Comparison of ENCODE assay signal across 1 cellular context in the genomic region with DNA sequence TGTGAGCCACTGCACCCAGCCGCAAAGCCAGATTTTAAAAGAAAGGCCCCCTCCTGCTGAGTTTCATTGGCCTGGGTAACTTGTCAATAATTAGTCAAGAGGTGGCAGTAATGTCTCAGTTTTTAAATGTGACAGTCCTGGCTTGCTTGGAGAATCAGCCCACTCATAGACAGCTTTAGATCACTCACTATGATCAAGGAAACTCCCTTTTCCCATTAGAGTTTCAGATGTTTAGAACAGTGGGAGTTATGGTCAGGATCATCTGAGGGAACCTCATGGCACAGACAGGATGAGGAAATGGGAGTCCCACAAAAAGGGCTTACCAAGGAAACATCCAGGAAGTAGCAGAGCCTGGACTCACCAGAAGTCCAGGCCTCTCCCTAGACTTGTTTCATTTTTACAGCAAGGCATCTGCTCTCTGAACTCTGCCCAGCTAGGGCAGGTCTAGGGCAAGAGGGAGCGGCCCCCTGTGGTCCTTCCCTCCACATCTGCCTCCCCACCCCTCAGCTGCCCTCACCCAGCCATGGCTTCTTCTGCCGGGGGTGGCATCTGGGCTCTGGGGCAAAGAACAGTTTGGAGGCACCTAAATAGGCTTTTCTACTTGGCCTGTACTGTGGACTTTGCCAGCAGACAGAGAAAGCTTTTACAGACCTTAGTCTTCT.
TF ChIP-seq lines count a peak whose summit lies in the region.

No MANE protein-coding gene starts in this region.

TF ChIP-seq in HepG2, 621 proteins besides CTCF, POLR2A, EP300 and RAD21 (continued from another document and continues in another):
- TF ChIP-seq ZNF431 (CRISPR knock-in tag; IDR thresholded peaks at IDR 0.05; ENCODE audit: borderline replicate concordance, low read depth) (no peak), SMC3 (IDR thresholded peaks at IDR 0.05; ENCODE audit: low read length) (peak; percentile 52), HNRNPL (IDR thresholded peaks at IDR 0.05; ENCODE audit: low read depth, low read length) (0 out of 2 replicates have a peak, but pooled peaks have one; percentile 54), NCOR1 (IDR thresholded peaks at IDR 0.05; ENCODE audit: borderline replicate concordance, low read length) (no peak), RBM22 (optimal IDR thresholded peaks at IDR 0.05; ENCODE audit: low read length) (no peak), ZBTB38 (CRISPR knock-in tag; IDR thresholded peaks at IDR 0.05) (no peak), ARID2 (CRISPR knock-in tag; IDR thresholded peaks at IDR 0.05; ENCODE audit: borderline replicate concordance) (no peak), ZFP90 (CRISPR knock-in tag; IDR thresholded peaks at IDR 0.05; ENCODE audit: borderline replicate concordance) (no peak), GTF3A (CRISPR knock-in tag; conservative IDR thresholded peaks at IDR 0.05) (no peak), HOXA5 (CRISPR knock-in tag; IDR thresholded peaks at IDR 0.05) (no peak), MYC (CRISPR knock-in tag; IDR thresholded peaks at IDR 0.05; ENCODE audit: borderline replicate concordance) (no peak), PCBP2 (optimal IDR thresholded peaks at IDR 0.05; ENCODE audit: low read depth, low read length, poor library complexity, severe bottlenecking) (no peak), MIER2 (CRISPR knock-in tag; IDR thresholded peaks at IDR 0.05) (no peak), ZZZ3 (CRISPR knock-in tag; IDR thresholded peaks at IDR 0.05; ENCODE audit: borderline replicate concordance) (no peak), RXRB (CRISPR knock-in tag; IDR thresholded peaks at IDR 0.05; ENCODE audit: borderline replicate concordance) (no peak), REPIN1 (CRISPR knock-in tag; IDR thresholded peaks at IDR 0.05; ENCODE audit: borderline replicate concordance, low read depth) (no peak; the same call in 1 of the 2 replicates), ZNF180 (CRISPR knock-in tag; IDR thresholded peaks at IDR 0.05; ENCODE audit: borderline replicate concordance, low read depth) (no peak), ZNF788 (CRISPR knock-in tag; IDR thresholded peaks at IDR 0.05; ENCODE audit: borderline replicate concordance) (peak; percentile 43; the same call in 1 of the 2 replicates), ZNF446 (CRISPR knock-in tag; IDR thresholded peaks at IDR 0.05) (no peak), HES4 (CRISPR knock-in tag; IDR thresholded peaks at IDR 0.05; ENCODE audit: borderline replicate concordance) (no peak), ZNF678 (CRISPR knock-in tag; IDR thresholded peaks at IDR 0.05) (no peak), THYN1 (CRISPR knock-in tag; IDR thresholded peaks at IDR 0.05; ENCODE audit: borderline replicate concordance, low read depth) (no peak), SMAD3 (CRISPR knock-in tag; IDR thresholded peaks at IDR 0.05) (peak; percentile 38; the same call in 1 of the 2 replicates), ZNF292 (CRISPR knock-in tag; IDR thresholded peaks at IDR 0.05; ENCODE audit: borderline replicate concordance, low read depth) (no peak; the same call in 1 of the 2 replicates), ZIK1 (CRISPR knock-in tag; IDR thresholded peaks at IDR 0.05; ENCODE audit: borderline replicate concordance, low read depth) (no peak), YEATS4 (CRISPR knock-in tag; IDR thresholded peaks at IDR 0.05; ENCODE audit: borderline replicate concordance) (no peak), PRMT3 (CRISPR knock-in tag; IDR thresholded peaks at IDR 0.05; ENCODE audit: borderline replicate concordance, low read depth) (no peak)
- TF ChIP-seq, protein P1, sequence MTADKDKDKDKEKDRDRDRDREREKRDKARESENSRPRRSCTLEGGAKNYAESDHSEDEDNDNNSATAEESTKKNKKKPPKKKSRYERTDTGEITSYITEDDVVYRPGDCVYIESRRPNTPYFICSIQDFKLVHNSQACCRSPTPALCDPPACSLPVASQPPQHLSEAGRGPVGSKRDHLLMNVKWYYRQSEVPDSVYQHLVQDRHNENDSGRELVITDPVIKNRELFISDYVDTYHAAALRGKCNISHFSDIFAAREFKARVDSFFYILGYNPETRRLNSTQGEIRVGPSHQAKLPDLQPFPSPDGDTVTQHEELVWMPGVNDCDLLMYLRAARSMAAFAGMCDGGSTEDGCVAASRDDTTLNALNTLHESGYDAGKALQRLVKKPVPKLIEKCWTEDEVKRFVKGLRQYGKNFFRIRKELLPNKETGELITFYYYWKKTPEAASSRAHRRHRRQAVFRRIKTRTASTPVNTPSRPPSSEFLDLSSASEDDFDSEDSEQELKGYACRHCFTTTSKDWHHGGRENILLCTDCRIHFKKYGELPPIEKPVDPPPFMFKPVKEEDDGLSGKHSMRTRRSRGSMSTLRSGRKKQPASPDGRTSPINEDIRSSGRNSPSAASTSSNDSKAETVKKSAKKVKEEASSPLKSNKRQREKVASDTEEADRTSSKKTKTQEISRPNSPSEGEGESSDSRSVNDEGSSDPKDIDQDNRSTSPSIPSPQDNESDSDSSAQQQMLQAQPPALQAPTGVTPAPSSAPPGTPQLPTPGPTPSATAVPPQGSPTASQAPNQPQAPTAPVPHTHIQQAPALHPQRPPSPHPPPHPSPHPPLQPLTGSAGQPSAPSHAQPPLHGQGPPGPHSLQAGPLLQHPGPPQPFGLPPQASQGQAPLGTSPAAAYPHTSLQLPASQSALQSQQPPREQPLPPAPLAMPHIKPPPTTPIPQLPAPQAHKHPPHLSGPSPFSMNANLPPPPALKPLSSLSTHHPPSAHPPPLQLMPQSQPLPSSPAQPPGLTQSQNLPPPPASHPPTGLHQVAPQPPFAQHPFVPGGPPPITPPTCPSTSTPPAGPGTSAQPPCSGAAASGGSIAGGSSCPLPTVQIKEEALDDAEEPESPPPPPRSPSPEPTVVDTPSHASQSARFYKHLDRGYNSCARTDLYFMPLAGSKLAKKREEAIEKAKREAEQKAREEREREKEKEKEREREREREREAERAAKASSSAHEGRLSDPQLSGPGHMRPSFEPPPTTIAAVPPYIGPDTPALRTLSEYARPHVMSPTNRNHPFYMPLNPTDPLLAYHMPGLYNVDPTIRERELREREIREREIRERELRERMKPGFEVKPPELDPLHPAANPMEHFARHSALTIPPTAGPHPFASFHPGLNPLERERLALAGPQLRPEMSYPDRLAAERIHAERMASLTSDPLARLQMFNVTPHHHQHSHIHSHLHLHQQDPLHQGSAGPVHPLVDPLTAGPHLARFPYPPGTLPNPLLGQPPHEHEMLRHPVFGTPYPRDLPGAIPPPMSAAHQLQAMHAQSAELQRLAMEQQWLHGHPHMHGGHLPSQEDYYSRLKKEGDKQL (CRISPR knock-in tag; IDR thresholded peaks at IDR 0.05; ENCODE audit: low read depth) = no peak
- TF ChIP-seq, protein P2, sequence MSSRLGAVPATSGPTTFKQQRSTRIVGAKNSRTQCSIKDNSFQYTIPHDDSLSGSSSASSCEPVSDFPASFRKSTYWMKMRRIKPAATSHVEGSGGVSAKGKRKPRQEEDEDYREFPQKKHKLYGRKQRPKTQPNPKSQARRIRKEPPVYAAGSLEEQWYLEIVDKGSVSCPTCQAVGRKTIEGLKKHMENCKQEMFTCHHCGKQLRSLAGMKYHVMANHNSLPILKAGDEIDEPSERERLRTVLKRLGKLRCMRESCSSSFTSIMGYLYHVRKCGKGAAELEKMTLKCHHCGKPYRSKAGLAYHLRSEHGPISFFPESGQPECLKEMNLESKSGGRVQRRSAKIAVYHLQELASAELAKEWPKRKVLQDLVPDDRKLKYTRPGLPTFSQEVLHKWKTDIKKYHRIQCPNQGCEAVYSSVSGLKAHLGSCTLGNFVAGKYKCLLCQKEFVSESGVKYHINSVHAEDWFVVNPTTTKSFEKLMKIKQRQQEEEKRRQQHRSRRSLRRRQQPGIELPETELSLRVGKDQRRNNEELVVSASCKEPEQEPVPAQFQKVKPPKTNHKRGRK (CRISPR knock-in tag; IDR thresholded peaks at IDR 0.05) = no peak
- TF ChIP-seq, protein P3, sequence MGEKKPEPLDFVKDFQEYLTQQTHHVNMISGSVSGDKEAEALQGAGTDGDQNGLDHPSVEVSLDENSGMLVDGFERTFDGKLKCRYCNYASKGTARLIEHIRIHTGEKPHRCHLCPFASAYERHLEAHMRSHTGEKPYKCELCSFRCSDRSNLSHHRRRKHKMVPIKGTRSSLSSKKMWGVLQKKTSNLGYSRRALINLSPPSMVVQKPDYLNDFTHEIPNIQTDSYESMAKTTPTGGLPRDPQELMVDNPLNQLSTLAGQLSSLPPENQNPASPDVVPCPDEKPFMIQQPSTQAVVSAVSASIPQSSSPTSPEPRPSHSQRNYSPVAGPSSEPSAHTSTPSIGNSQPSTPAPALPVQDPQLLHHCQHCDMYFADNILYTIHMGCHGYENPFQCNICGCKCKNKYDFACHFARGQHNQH (CRISPR knock-in tag; IDR thresholded peaks at IDR 0.05) = 0 out of 2 replicates have a peak, but pooled peaks have one; percentile 22
- TF ChIP-seq, protein P4, sequence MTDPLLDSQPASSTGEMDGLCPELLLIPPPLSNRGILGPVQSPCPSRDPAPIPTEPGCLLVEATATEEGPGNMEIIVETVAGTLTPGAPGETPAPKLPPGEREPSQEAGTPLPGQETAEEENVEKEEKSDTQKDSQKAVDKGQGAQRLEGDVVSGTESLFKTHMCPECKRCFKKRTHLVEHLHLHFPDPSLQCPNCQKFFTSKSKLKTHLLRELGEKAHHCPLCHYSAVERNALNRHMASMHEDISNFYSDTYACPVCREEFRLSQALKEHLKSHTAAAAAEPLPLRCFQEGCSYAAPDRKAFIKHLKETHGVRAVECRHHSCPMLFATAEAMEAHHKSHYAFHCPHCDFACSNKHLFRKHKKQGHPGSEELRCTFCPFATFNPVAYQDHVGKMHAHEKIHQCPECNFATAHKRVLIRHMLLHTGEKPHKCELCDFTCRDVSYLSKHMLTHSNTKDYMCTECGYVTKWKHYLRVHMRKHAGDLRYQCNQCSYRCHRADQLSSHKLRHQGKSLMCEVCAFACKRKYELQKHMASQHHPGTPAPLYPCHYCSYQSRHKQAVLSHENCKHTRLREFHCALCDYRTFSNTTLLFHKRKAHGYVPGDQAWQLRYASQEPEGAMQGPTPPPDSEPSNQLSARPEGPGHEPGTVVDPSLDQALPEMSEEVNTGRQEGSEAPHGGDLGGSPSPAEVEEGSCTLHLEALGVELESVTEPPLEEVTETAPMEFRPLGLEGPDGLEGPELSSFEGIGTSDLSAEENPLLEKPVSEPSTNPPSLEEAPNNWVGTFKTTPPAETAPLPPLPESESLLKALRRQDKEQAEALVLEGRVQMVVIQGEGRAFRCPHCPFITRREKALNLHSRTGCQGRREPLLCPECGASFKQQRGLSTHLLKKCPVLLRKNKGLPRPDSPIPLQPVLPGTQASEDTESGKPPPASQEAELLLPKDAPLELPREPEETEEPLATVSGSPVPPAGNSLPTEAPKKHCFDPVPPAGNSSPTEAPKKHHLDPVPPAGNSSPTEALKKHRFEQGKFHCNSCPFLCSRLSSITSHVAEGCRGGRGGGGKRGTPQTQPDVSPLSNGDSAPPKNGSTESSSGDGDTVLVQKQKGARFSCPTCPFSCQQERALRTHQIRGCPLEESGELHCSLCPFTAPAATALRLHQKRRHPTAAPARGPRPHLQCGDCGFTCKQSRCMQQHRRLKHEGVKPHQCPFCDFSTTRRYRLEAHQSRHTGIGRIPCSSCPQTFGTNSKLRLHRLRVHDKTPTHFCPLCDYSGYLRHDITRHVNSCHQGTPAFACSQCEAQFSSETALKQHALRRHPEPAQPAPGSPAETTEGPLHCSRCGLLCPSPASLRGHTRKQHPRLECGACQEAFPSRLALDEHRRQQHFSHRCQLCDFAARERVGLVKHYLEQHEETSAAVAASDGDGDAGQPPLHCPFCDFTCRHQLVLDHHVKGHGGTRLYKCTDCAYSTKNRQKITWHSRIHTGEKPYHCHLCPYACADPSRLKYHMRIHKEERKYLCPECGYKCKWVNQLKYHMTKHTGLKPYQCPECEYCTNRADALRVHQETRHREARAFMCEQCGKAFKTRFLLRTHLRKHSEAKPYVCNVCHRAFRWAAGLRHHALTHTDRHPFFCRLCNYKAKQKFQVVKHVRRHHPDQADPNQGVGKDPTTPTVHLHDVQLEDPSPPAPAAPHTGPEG (CRISPR knock-in tag; IDR thresholded peaks at IDR 0.05) = no peak
- TF ChIP-seq, protein P5, sequence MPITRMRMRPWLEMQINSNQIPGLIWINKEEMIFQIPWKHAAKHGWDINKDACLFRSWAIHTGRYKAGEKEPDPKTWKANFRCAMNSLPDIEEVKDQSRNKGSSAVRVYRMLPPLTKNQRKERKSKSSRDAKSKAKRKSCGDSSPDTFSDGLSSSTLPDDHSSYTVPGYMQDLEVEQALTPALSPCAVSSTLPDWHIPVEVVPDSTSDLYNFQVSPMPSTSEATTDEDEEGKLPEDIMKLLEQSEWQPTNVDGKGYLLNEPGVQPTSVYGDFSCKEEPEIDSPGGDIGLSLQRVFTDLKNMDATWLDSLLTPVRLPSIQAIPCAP (CRISPR knock-in tag; IDR thresholded peaks at IDR 0.05; ENCODE audit: low read depth) = no peak
- TF ChIP-seq, protein P6, sequence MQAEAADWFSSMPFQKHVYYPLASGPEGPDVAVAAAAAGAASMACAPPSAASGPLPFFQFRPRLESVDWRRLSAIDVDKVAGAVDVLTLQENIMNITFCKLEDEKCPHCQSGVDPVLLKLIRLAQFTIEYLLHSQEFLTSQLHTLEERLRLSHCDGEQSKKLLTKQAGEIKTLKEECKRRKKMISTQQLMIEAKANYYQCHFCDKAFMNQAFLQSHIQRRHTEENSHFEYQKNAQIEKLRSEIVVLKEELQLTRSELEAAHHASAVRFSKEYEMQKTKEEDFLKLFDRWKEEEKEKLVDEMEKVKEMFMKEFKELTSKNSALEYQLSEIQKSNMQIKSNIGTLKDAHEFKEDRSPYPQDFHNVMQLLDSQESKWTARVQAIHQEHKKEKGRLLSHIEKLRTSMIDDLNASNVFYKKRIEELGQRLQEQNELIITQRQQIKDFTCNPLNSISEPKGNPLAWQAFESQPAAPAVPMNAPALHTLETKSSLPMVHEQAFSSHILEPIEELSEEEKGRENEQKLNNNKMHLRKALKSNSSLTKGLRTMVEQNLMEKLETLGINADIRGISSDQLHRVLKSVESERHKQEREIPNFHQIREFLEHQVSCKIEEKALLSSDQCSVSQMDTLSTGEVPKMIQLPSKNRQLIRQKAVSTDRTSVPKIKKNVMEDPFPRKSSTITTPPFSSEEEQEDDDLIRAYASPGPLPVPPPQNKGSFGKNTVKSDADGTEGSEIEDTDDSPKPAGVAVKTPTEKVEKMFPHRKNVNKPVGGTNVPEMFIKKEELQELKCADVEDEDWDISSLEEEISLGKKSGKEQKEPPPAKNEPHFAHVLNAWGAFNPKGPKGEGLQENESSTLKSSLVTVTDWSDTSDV (CRISPR knock-in tag; IDR thresholded peaks at IDR 0.05) = no peak
- TF ChIP-seq, protein P7, sequence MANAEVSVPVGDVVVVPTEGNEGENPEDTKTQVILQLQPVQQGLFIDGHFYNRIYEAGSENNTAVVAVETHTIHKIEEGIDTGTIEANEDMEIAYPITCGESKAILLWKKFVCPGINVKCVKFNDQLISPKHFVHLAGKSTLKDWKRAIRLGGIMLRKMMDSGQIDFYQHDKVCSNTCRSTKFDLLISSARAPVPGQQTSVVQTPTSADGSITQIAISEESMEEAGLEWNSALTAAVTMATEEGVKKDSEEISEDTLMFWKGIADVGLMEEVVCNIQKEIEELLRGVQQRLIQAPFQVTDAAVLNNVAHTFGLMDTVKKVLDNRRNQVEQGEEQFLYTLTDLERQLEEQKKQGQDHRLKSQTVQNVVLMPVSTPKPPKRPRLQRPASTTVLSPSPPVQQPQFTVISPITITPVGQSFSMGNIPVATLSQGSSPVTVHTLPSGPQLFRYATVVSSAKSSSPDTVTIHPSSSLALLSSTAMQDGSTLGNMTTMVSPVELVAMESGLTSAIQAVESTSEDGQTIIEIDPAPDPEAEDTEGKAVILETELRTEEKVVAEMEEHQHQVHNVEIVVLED (CRISPR knock-in tag; IDR thresholded peaks at IDR 0.05; ENCODE audit: borderline replicate concordance) = 0 out of 2 replicates have a peak, but pooled peaks have one; percentile 28
